In genomic region chr18:76486029-76486428, GRCh38 we compare ENCODE assay signal across 14 cellular contexts.
"Had no signal": no experiment of that assay in that cellular context is flagged by ENCODE, and none has a peak within 500 bp of the region (broad histone marks: within the 10 kb centered on the region; RNA-seq: fewer than 3 reads in every experiment).

No MANE protein-coding gene starts in this region.

- H3K27me3 Mint-ChIP-seq: type B pancreatic cell had no signal

- H3K27me3 ChIP-seq: suprapubic skin had no signal

- H3K36me3 Mint-ChIP-seq: WTC11 had no signal

- H3K27ac Mint-ChIP-seq: activated naive CD4-positive, alpha-beta T cell treated with anti-CD3 and anti-CD28 coated beads for 36 hours had no signal

- H3K27ac ChIP-seq: suprapubic skin had no signal

- H3K9me3 Mint-ChIP-seq: activated naive CD4-positive, alpha-beta T cell treated with anti-CD3 and anti-CD28 coated beads for 36 hours; type B pancreatic cell; WTC11 had no signal

- DNase-seq: activated CD4-positive, alpha-beta T cell treated with anti-CD3 and anti-CD28 coated beads for 48 hours; activated CD8-positive, alpha-beta memory T cell treated with anti-CD3 and anti-CD28 coated beads for 24 hours; activated naive CD4-positive, alpha-beta T cell treated with anti-CD3 and anti-CD28 coated beads for 36 hours; central memory CD4-positive, alpha-beta T cell; cortex of kidney; effector memory CD4-positive, alpha-beta T cell; naive thymus-derived CD4-positive, alpha-beta T cell; nucleus accumbens; right cardiac atrium; stimulated activated naive CD4-positive, alpha-beta T cell; T-helper 1 cell had no signal

- H3K4me3 Mint-ChIP-seq: activated naive CD4-positive, alpha-beta T cell treated with anti-CD3 and anti-CD28 coated beads for 36 hours; naive thymus-derived CD4-positive, alpha-beta T cell had no signal

- H3K9me3 ChIP-seq: suprapubic skin had no signal

- H3K4me3 ChIP-seq: suprapubic skin had no signal

- ATAC-seq: naive thymus-derived CD4-positive, alpha-beta T cell; right cardiac atrium; WTC11 had no signal
